ENCODE assay signal across 18 cellular contexts in the genomic region with DNA sequence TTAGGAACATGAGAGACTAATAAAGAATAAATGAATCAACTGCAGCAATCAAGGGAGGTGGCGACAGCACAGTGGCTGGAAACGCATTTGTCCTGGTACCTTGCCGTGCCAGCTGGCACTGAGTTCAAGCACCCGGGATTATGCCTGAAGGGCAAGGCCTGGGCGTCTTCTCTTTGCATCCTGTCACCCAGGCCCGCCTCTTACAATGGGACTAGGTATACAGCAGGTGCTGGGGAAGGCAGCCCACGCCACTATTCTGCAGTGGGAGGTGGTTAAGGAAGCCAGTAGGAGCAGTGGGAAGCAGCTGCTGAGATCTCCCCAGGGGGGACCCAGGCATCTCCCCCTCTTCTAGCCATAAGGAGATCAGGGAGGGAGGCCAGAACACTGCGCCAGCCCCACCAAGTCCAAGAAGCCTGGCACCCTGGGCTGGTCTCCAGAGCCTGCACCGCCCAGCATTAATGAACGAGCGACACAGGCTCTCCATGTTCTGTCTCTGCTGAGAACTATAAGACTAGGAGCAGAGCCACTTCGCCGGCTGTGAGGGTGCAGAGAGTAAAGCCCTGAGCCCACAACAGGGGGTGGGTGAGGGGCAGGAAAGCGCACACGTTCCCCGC. TPM values are rescaled to one million over a fixed set of nuclear protein-coding genes. Genes with fewer than 3 reads are reported as not detected.
"Had no signal": no experiment of that assay in that cellular context is flagged by ENCODE, and none has a peak within 500 bp of the region (broad histone marks: within the 10 kb centered on the region; RNA-seq: fewer than 3 reads in every experiment).

No MANE protein-coding gene starts in this region.

- H3K4me1 ChIP-seq: colonic mucosa, neural progenitor cell, upper lobe of left lung had no signal

- H3K27ac ChIP-seq: colonic mucosa, neural progenitor cell, spleen, upper lobe of left lung, VCaP had no signal

- H3K9me3 ChIP-seq: colonic mucosa, spleen, upper lobe of left lung had no signal

- H3K36me3 Mint-ChIP-seq: neural progenitor cell had no signal

- H3K9me3 Mint-ChIP-seq: activated CD8-positive, alpha-beta T cell treated with anti-CD3 and anti-CD28 coated beads for 36 hours; activated T-helper 1 cell treated with anti-CD3 and anti-CD28 coated beads, Interleukin-12 subunit alpha, Interleukin-12 subunit beta, Interleukin-2, Interleukin-4 antibody, amounts not matched to agents 30 ng/mL and 10 ng/mL and 1 ng/mL, durations not matched to agents 14 hours and 24 hours and 36 hours; neural progenitor cell had no signal

- H3K4me1 Mint-ChIP-seq: activated CD4-positive, alpha-beta T cell treated with anti-CD3 and anti-CD28 coated beads for 36 hours; neural progenitor cell had no signal

- H3K4me3 Mint-ChIP-seq: activated CD4-positive, alpha-beta T cell treated with anti-CD3 and anti-CD28 coated beads for 36 hours; activated CD8-positive, alpha-beta T cell treated with anti-CD3 and anti-CD28 coated beads for 36 hours; activated T-helper 1 cell treated with anti-CD3 and anti-CD28 coated beads, Interleukin-12 subunit alpha, Interleukin-12 subunit beta, Interleukin-2, Interleukin-4 antibody, amounts not matched to agents 30 ng/mL and 10 ng/mL and 1 ng/mL, durations not matched to agents 14 hours and 24 hours and 36 hours; neural progenitor cell had no signal

- DNase-seq: activated CD4-positive, alpha-beta T cell treated with anti-CD3 and anti-CD28 coated beads for 36 hours; activated CD8-positive, alpha-beta memory T cell treated with anti-CD3 and anti-CD28 coated beads, Interleukin-2, amount 50 U/mL, for 4 hours; activated CD8-positive, alpha-beta T cell treated with anti-CD3 and anti-CD28 coated beads for 36 hours; activated naive CD4-positive, alpha-beta T cell; colonic mucosa; effector CD4-positive, alpha-beta T cell; spleen; stimulated activated CD4-positive, alpha-beta T cell treated with anti-CD3 and anti-CD28 coated beads, Interleukin-1b, Interleukin-23, amount 100 ng/mL, for 48 hours; stimulated activated naive CD8-positive, alpha-beta T cell treated with anti-CD3 and anti-CD28 coated beads, Interleukin-15, Interleukin-2, amounts not matched to agents 100 U/mL and 50 U/mL, for 24 hours; T1000 had no signal

- H3K36me3 ChIP-seq: colonic mucosa, neural progenitor cell had no signal

- H3K4me3 ChIP-seq: colonic mucosa, neural progenitor cell, spleen, upper lobe of left lung had no signal

- H3K27ac Mint-ChIP-seq: activated CD4-positive, alpha-beta T cell treated with anti-CD3 and anti-CD28 coated beads for 36 hours; activated CD8-positive, alpha-beta T cell treated with anti-CD3 and anti-CD28 coated beads for 36 hours; activated T-helper 1 cell treated with anti-CD3 and anti-CD28 coated beads, Interleukin-12 subunit alpha, Interleukin-12 subunit beta, Interleukin-2, Interleukin-4 antibody, amounts not matched to agents 30 ng/mL and 10 ng/mL and 1 ng/mL, durations not matched to agents 14 hours and 24 hours and 36 hours had no signal

- H3K27me3 ChIP-seq: colonic mucosa, neural progenitor cell, spleen, upper lobe of left lung had no signal

- ATAC-seq: activated CD4-positive, alpha-beta T cell treated with anti-CD3 and anti-CD28 coated beads for 36 hours; activated CD8-positive, alpha-beta T cell treated with anti-CD3 and anti-CD28 coated beads for 36 hours; sciatic nerve; stimulated activated naive CD8-positive, alpha-beta T cell treated with anti-CD3 and anti-CD28 coated beads, Interleukin-15, Interleukin-2, amounts not matched to agents 100 U/mL and 50 U/mL, for 24 hours had no signal

- H3K27me3 Mint-ChIP-seq: activated CD4-positive, alpha-beta T cell treated with anti-CD3 and anti-CD28 coated beads for 36 hours; activated CD8-positive, alpha-beta T cell treated with anti-CD3 and anti-CD28 coated beads for 36 hours had no signal

RNA-seq across cellular contexts. Expression of a gene that starts 41.9 kb away (rescaled TPM):
- total RNA-seq: activated CD4-positive, alpha-beta T cell treated with anti-CD3 and anti-CD28 coated beads for 36 hours; activated CD8-positive, alpha-beta T cell treated with anti-CD3 and anti-CD28 coated beads for 36 hours; astrocyte had no signal
- polyA plus RNA-seq: fibroblast of lung, keratinocyte had no signal
